In genomic region chr6:142927274-142927586, GRCh38 we compare ENCODE assay signal across 8 cellular contexts. TPM values are rescaled to one million over a fixed set of nuclear protein-coding genes. Genes with fewer than 3 reads are reported as not detected.
DNase-seq lines count a peak whose midpoint lies in the region; ATAC-seq, FAIRE-seq and TF ChIP-seq lines count a peak whose summit lies in the region.

No MANE protein-coding gene starts in this region.

- H3K27ac ChIP-seq in WERI-Rb-1 (no peak overlapping the region), foreskin keratinocyte (peak overlapping the region; percentile 91), gastrocnemius medialis (peak overlapping the region; percentile 88 to 95 (median 94))

- H3K9me3 ChIP-seq in WERI-Rb-1 (ENCODE audit: severe bottlenecking) (no peaks in the 10 kb centered on the region), gastrocnemius medialis (no peaks in the 10 kb centered on the region)

- DNase-seq in H54 (ENCODE audit: insufficient read length, low spot score) (no peak), WERI-Rb-1 (no peak), foreskin keratinocyte (no peak), gastrocnemius medialis (no peak), AG08396 (ENCODE audit: low spot score) (no peak), NCI-H345 treated with DMSO at 0.1 percent for 48 hours (lab: John Stamatoyannopoulos, UW; ENCODE audit: unreplicated experiment) (no peak)

- ATAC-seq in foreskin keratinocyte (no peak), gastrocnemius medialis (peak in 1 of 2 donors; percentile 9), GM18511 (IDR thresholded peaks at IDR 0.05; ENCODE audit: unreplicated experiment) (no peak), GM18868 (IDR thresholded peaks at IDR 0.05; ENCODE audit: unreplicated experiment) (no peak)

- TF ChIP-seq CTCF in WERI-Rb-1 (IDR thresholded peaks at IDR 0.05; ENCODE audit: low read depth, low read length) (no peak), foreskin keratinocyte (conservative IDR thresholded peaks at IDR 0.05) (no peak), gastrocnemius medialis (IDR thresholded peaks at IDR 0.05 in 4 of 5, conservative IDR thresholded peaks at IDR 0.05 in 1 of 5) (no peak)

- no peak for TF ChIP-seq POLR2A in H54 (IDR thresholded peaks at IDR 0.05; ENCODE audit: low read depth, low read length)
- no peak for TF ChIP-seq POLR2A in gastrocnemius medialis (IDR thresholded peaks at IDR 0.05)

- in situ Hi-C loops in gastrocnemius medialis (cut with MboI; ENCODE audit: low sequenced_read_pairs in 4 of 4), result loop anchor here in 1 of 4 donors (25.0 kb wide), 1 partner anchor 90 kb away; no protein-coding TSS in a partner anchor

- H3K27me3 ChIP-seq in WERI-Rb-1 (ENCODE audit: insufficient read depth, low read depth, severe bottlenecking) (no peaks in the 10 kb centered on the region), foreskin keratinocyte (no peaks in the 10 kb centered on the region), gastrocnemius medialis (no peaks in the 10 kb centered on the region)

- H3K4me3 ChIP-seq in WERI-Rb-1 (ENCODE audit: low read depth, low read length) (peak overlapping the region; percentile 50), gastrocnemius medialis (peak overlapping the region; percentile 66 to 75 (median 68))

- H3K36me3 ChIP-seq in WERI-Rb-1 (no peaks in the 10 kb centered on the region), gastrocnemius medialis (no peaks in the 10 kb centered on the region)

- peak; percentile 27 for FAIRE-seq in H54 (lab: Jason Lieb, UNC)

- H3K4me1 ChIP-seq in foreskin keratinocyte, result peaks cover 26% of the 10 kb centered on the region
- H3K4me1 ChIP-seq in gastrocnemius medialis, result peaks cover 46 to 54% of the 10 kb centered on the region in 2 donors

- intact Hi-C loops in gastrocnemius medialis (cut with DNase I; ENCODE audit: low total_unique reads), result loop anchor here (5.0 kb wide), 1 partner anchor 40 kb away; no protein-coding TSS in a partner anchor

RNA-seq across cellular contexts. Expression of gene HIVEP2, which starts 17.7 kb away (rescaled TPM):
- total RNA-seq in foreskin keratinocyte, result 19.5 and 19.8 TPM in 2 replicates
- polyA plus RNA-seq in foreskin keratinocyte, result 2.1 and 2.5 TPM in 2 replicates
- 10 to 100 TPM; 15.9 to 29.4 (median 25.3) TPM for total RNA-seq in gastrocnemius medialis
